In the genomic region with DNA sequence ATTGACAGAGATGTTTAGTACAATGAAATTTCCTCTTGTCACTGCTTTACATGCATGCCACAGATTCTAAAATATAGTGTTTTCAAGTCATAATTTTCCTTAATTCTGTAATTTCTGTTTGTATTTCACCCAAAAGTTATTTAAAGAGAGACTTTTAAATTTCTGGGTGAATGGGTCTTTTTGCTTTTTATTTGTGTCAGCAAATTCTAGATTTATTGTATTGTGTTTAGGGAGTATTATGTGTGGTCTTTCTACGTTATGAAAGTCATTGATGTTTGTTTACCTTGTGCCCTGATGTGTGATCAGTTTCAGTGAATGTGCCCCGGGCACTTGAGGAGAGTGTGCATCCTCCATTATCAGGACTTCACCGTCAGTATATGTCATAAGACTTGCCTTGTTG, we compare ENCODE assay signal across 8 cellular contexts.
"Had no signal": no experiment of that assay in that cellular context is flagged by ENCODE, and none has a peak within 500 bp of the region (broad histone marks: within the 10 kb centered on the region; RNA-seq: fewer than 3 reads in every experiment).

No MANE protein-coding gene starts in this region.

- H3K27ac Mint-ChIP-seq: GM23338, H9 had no signal

- H2AFZ ChIP-seq: GM23338 had no signal

- H3K9me3 Mint-ChIP-seq: GM23338, H9 had no signal

- ATAC-seq: GM23338 had no signal

- H3K4me3 ChIP-seq: GM23338 had no signal

- H3K4me1 Mint-ChIP-seq: GM23338, H9 had no signal

- H3K4me2 ChIP-seq: GM23338, KMS-11 had no signal

- DNase-seq: H9, HCEC 1CT, KBM-7 had no signal

- H3K4me3 Mint-ChIP-seq: GM23338, H9 had no signal

- FAIRE-seq: H1, H54, HTR-8/SVneo had no signal

- H3K9ac ChIP-seq: KMS-11 had no signal

- H3K27ac ChIP-seq: KMS-11 had no signal
